Comparison of ENCODE assay signal across 36 cellular contexts in genomic region chr7:138081868-138082267, GRCh38. TPM values are rescaled to one million over a fixed set of nuclear protein-coding genes. Genes with fewer than 3 reads are reported as not detected.
"Had no signal": no experiment of that assay in that cellular context is flagged by ENCODE, and none has a peak within 500 bp of the region (broad histone marks: within the 10 kb centered on the region; RNA-seq: fewer than 3 reads in every experiment).

No MANE protein-coding gene starts in this region.

- H3K4me1 Mint-ChIP-seq: naive thymus-derived CD8-positive, alpha-beta T cell; nephron progenitor cell; neural crest cell; stimulated activated memory B cell treated with anti-CD40 and anti-IgM and Interleukin-4, amounts not matched to agents 10 μg/mL and 1 μg/mL and 100 μg/mL, for 72 hours; stimulated activated naive CD8-positive, alpha-beta T cell treated with anti-CD3 and anti-CD28 coated beads, Interleukin-15, amount 100 ng/mL, for 72 hours had no signal

- H3K4me1 ChIP-seq: parathyroid adenoma, psoas muscle, spleen, tibial artery, transverse colon, upper lobe of right lung, uterus had no signal

- H3K4me3 Mint-ChIP-seq: naive B cell; naive thymus-derived CD8-positive, alpha-beta T cell; natural killer cell treated with Interleukin-12 subunit alpha and Interleukin-12 subunit beta and Interleukin-15 and Interleukin-18, amount 100 ng/mL, for 72 hours; nephron progenitor cell; neural crest cell; stimulated activated memory B cell treated with anti-CD40 and anti-IgM and Interleukin-4, amounts not matched to agents 10 μg/mL and 1 μg/mL and 100 μg/mL, for 72 hours; stimulated activated naive CD8-positive, alpha-beta T cell treated with anti-CD3 and anti-CD28 coated beads, Interleukin-15, amount 100 ng/mL, for 72 hours; type B pancreatic cell had no signal

- H3K27ac Mint-ChIP-seq: naive thymus-derived CD8-positive, alpha-beta T cell; natural killer cell treated with Interleukin-12 subunit alpha and Interleukin-12 subunit beta and Interleukin-15 and Interleukin-18, amount 100 ng/mL, for 72 hours; nephron progenitor cell; progenitor cell of endocrine pancreas; stimulated activated memory B cell treated with anti-CD40 and anti-IgM and Interleukin-4, amounts not matched to agents 10 μg/mL and 1 μg/mL and 100 μg/mL, for 72 hours; stimulated activated naive CD8-positive, alpha-beta T cell treated with anti-CD3 and anti-CD28 coated beads, Interleukin-15, amount 100 ng/mL, for 72 hours; type B pancreatic cell had no signal

- H3K4me3 ChIP-seq: ovary, psoas muscle, skin epidermis, smooth muscle cell, spleen, thoracic aorta, tibial artery, transverse colon, upper lobe of right lung, uterus had no signal

- H3K79me2 ChIP-seq: parathyroid adenoma had no signal

- H3K4me2 ChIP-seq: smooth muscle cell had no signal

- H3K36me3 Mint-ChIP-seq: naive thymus-derived CD8-positive, alpha-beta T cell; natural killer cell treated with Interleukin-12 subunit alpha and Interleukin-12 subunit beta and Interleukin-15 and Interleukin-18, amount 100 ng/mL, for 72 hours; stimulated activated memory B cell treated with anti-CD40 and anti-IgM and Interleukin-4, amounts not matched to agents 10 μg/mL and 1 μg/mL and 100 μg/mL, for 72 hours; type B pancreatic cell had no signal

- H3K9me3 ChIP-seq: neutrophil, ovary, psoas muscle, spleen, thoracic aorta, tibial artery, transverse colon, upper lobe of right lung, uterus had no signal

- H2AFZ ChIP-seq: parathyroid adenoma had no signal

- H3K27ac ChIP-seq: neutrophil, ovary, parathyroid adenoma, psoas muscle, skin epidermis, spleen, thoracic aorta, tibial artery, transverse colon, upper lobe of right lung, uterus had no signal

- H3K9me3 Mint-ChIP-seq: natural killer cell treated with Interleukin-12 subunit alpha and Interleukin-12 subunit beta and Interleukin-15 and Interleukin-18, amount 100 ng/mL, for 72 hours; neural crest cell; stimulated activated memory B cell treated with anti-CD40 and anti-IgM and Interleukin-4, amounts not matched to agents 10 μg/mL and 1 μg/mL and 100 μg/mL, for 72 hours; type B pancreatic cell had no signal

- ATAC-seq: naive thymus-derived CD8-positive, alpha-beta T cell; natural killer cell treated with Interleukin-12 subunit alpha and Interleukin-12 subunit beta and Interleukin-15 and Interleukin-18, amount 100 ng/mL, for 72 hours; psoas muscle; right cardiac atrium; sciatic nerve; stimulated activated memory B cell treated with anti-CD40 and anti-IgM and Interleukin-4, amounts not matched to agents 10 μg/mL and 1 μg/mL and 100 μg/mL, for 72 hours; stimulated activated naive CD8-positive, alpha-beta T cell treated with anti-CD3 and anti-CD28 coated beads, Interleukin-15, amount 100 ng/mL, for 72 hours; stimulated activated naive CD8-positive, alpha-beta T cell treated with anti-CD3 and anti-CD28 coated beads, Interleukin-15, Interleukin-2, amounts not matched to agents 100 U/mL and 50 U/mL, for 24 hours; upper lobe of right lung had no signal

- H3K27me3 Mint-ChIP-seq: naive B cell; progenitor cell of endocrine pancreas; stimulated activated naive CD8-positive, alpha-beta T cell treated with anti-CD3 and anti-CD28 coated beads, Interleukin-15, amount 100 ng/mL, for 72 hours; type B pancreatic cell had no signal

- H3K27me3 ChIP-seq: neutrophil, ovary, spleen, tibial artery, transverse colon, upper lobe of right lung, uterus had no signal

- DNase-seq: naive B cell; naive thymus-derived CD8-positive, alpha-beta T cell; nephron progenitor cell; nucleus accumbens; ovary; posterior cingulate gyrus; psoas muscle; right cardiac atrium; spleen; stimulated activated CD4-positive, alpha-beta T cell treated with anti-CD3 and anti-CD28 coated beads, Interleukin-12 subunit alpha, Interleukin-12 subunit beta, amount 100 ng/mL, for 4 hours; stimulated activated CD4-positive, alpha-beta T cell treated with anti-CD3 and anti-CD28 coated beads, Interleukin-1b, Interleukin-23, amount 100 ng/mL, for 48 hours; stimulated activated CD4-positive, alpha-beta T cell treated with anti-CD3 and anti-CD28 coated beads, Interleukin-4, amount 100 ng/mL, for 1 hour; stimulated activated CD4-positive, alpha-beta T cell treated with anti-CD3 and anti-CD28 coated beads, Interleukin-4, amount 100 ng/mL, for 4 hours; stimulated activated CD8-positive, alpha-beta memory T cell treated with anti-CD3 and anti-CD28 coated beads, Interleukin-4, amount 100 ng/mL, for 48 hours; stimulated activated naive CD4-positive, alpha-beta T cell; stimulated activated naive CD8-positive, alpha-beta T cell treated with anti-CD3 and anti-CD28 coated beads, Interleukin-15, amount 100 ng/mL, for 72 hours; stimulated activated naive CD8-positive, alpha-beta T cell treated with anti-CD3 and anti-CD28 coated beads, Interleukin-15, Interleukin-2, amounts not matched to agents 100 U/mL and 50 U/mL, for 24 hours; tibial artery; transverse colon; upper lobe of right lung; uterus had no signal

- H3K9ac ChIP-seq: parathyroid adenoma had no signal

- H3K36me3 ChIP-seq: neutrophil, ovary, spleen, thoracic aorta, tibial artery, transverse colon, upper lobe of right lung, uterus had no signal

RNA-seq across cellular contexts. Expression of gene AKR1D1, which starts 5.6 kb away (rescaled TPM):
- total RNA-seq: naive thymus-derived CD8-positive, alpha-beta T cell; natural killer cell treated with Interleukin-12 subunit alpha and Interleukin-12 subunit beta and Interleukin-15 and Interleukin-18, amount 100 ng/mL, for 72 hours; neural crest cell; omental fat pad; ovary; psoas muscle; renal cortical epithelial cell; right cardiac atrium; sciatic nerve; smooth muscle cell; temporal lobe; thoracic aorta; transverse colon; upper lobe of right lung; urinary bladder; uterus had no signal
- polyA plus RNA-seq: naive thymus-derived CD8-positive, alpha-beta T cell; ovary; psoas muscle; right cardiac atrium; smooth muscle cell; spleen; urinary bladder had no signal
